8 cellular contexts compared by ENCODE assay signal in genomic region chr19:51365211-51366049, GRCh38. TPM values are rescaled to one million over a fixed set of nuclear protein-coding genes. Genes with fewer than 3 reads are reported as not detected.
A peak's percentile ranks its signal among the peaks of the same experiment; 100 is the strongest.
DNase-seq lines count a peak whose midpoint lies in the region; ATAC-seq, FAIRE-seq and TF ChIP-seq lines count a peak whose summit lies in the region.

No MANE protein-coding gene starts in this region.

- H3K27ac Mint-ChIP-seq in immature natural killer cell, result peak overlapping the region; percentile 94 to 100 (median 100)

- POLR2A ChIA-PET in GM12878 (lab: Charles Lee), result interaction anchor here (0.6 to 2.5 kb wide), 8 partner anchors 9 to 339 kb away, joined by 3 to 26 read pairs (median 3); no protein-coding TSS in a partner anchor

- BruUV-seq in GM12878 (replicated peaks; lab: Mats Ljungman, UMichigan), result TSS peak; percentile 92

- DNase-seq in G401 (ENCODE audit: low spot score), result peak; percentile 36
- DNase-seq in NAMALWA (ENCODE audit: low spot score), result peak; percentile 71
- no peak for DNase-seq in GM12878 (ENCODE audit: low read depth, low spot score)
- DNase-seq in immature natural killer cell, result peak in 1 of 3 donors; percentile 32
- peak; percentile 66 for DNase-seq in small intestine
- DNase-seq in iPS-NIHi7 (ENCODE audit: extremely low spot score), result no peak
- no peak for DNase-seq in NCI-H1694 treated with DMSO at 0.1 percent for 48 hours (lab: John Stamatoyannopoulos, UW)

- no peaks in the 10 kb centered on the region for H3K9me3 ChIP-seq in GM12878 (replicated peaks; ENCODE audit: control insufficient read depth, insufficient read depth, low read length)
- no peaks in the 10 kb centered on the region for H3K9me3 ChIP-seq in small intestine (ENCODE audit: control insufficient read depth, low read depth)

- peak in 1 of 3 experiments; percentile 9; a peak in 1 of 6 replicates for TF ChIP-seq CTCF in GM12878 (IDR thresholded peaks at IDR 0.05 in 2 of 3, conservative IDR thresholded peaks at IDR 0.05 in 1 of 3; ENCODE audit: control insufficient read depth in 2 of 3, extremely low read depth in 1 of 3, insufficient read depth in 1 of 3, low read depth in 3 of 3, low read length in 3 of 3)

- peak overlapping the region; percentile 76 for H2AFZ ChIP-seq in GM12878 (ENCODE audit: control insufficient read depth, low read depth, low read length)

- H3K4me1 Mint-ChIP-seq in immature natural killer cell, result peaks cover 42 to 67% of the 10 kb centered on the region in 2 donors

- H3K27me3 Mint-ChIP-seq in immature natural killer cell (ENCODE audit: low read depth in 3 of 3), result peaks cover 21 to 34% (median 23%) of the 10 kb centered on the region in 3 donors

- RAD21 ChIA-PET in GM12878 (lab: Charles Lee; ENCODE audit: unreplicated experiment), result interaction anchor here (0.8 to 2.2 kb wide), 4 partner anchors 12 to 52 kb away, joined by 3 to 23 read pairs (median 4); partner anchors contain the start of gene SIGLEC10

- no peak for TF ChIP-seq EP300 in GM12878 (IDR thresholded peaks at IDR 0.05; ENCODE audit: borderline replicate concordance in 1 of 2, control insufficient read depth in 1 of 2, low read depth in 2 of 2, low read length in 2 of 2)

- FAIRE-seq in GM12878 (lab: Jason Lieb, UNC) (peak; percentile 84), small intestine (lab: Jason Lieb, UNC) (no peak)

- H3K4me2 ChIP-seq in GM12878 (ENCODE audit: control insufficient read depth, insufficient read depth), result peak overlapping the region; percentile 94

- SMC1A ChIA-PET in GM12878 (lab: Charles Lee; ENCODE audit: uncharacterized antibody, unreplicated experiment), result interaction anchor here (0.9 to 1.4 kb wide), 5 partner anchors 13 to 42 kb away, joined by 3 to 9 read pairs (median 4); no protein-coding TSS in a partner anchor

- peak overlapping the region; percentile 92 for H3K9ac ChIP-seq in GM12878 (ENCODE audit: control insufficient read depth, insufficient read depth, low read length)

- no peak for TF ChIP-seq POLR2A in GM12878 (IDR thresholded peaks at IDR 0.05; ENCODE audit: low read depth, low read length)

- H3K4me1 ChIP-seq in GM12878 (ENCODE audit: control insufficient read depth, insufficient read depth, low read length) (peaks cover 9% of the 10 kb centered on the region), small intestine (ENCODE audit: control insufficient read depth in 2 of 2, insufficient read depth in 1 of 2, low read depth in 1 of 2, low read length in 1 of 2) (peaks cover 0 to 3% of the 10 kb centered on the region in 2 donors)

- 37% methylated on average over 12 of the region's 12 CpGs for WGBS in GM12878 (ENCODE audit: insufficient coverage, insufficient replicate concordance, low lambda C conversion rate, missing lambda C conversion rate)
- WGBS in small intestine, 3 donors, result 8 to 16% (median 11%) methylated on average over 12 of the region's 12 CpGs

- ATAC-seq in GM12878 (peak; percentile 8), GM21515 (IDR thresholded peaks at IDR 0.05; ENCODE audit: unreplicated experiment) (no peak)

- no peaks in the 10 kb centered on the region for H3K9me3 Mint-ChIP-seq in immature natural killer cell

- intact Hi-C loops in GM12878 (cut with micrococcal nuclease; ENCODE audit: unreplicated experiment), result loop anchor here (2.0 kb wide), 1 partner anchor 27 kb away; no protein-coding TSS in a partner anchor

- H3K36me3 ChIP-seq in GM12878 (ENCODE audit: control insufficient read depth in 2 of 2, insufficient read depth in 2 of 2, low read length in 1 of 2), result no peaks in the 10 kb centered on the region
- H3K36me3 ChIP-seq in small intestine (ENCODE audit: control insufficient read depth in 2 of 2, insufficient read depth in 2 of 2, low read length in 2 of 2), result no peaks in the 10 kb centered on the region

- peak overlapping the region; percentile 92 for H3K27ac ChIP-seq in GM12878 (ENCODE audit: control insufficient read depth, insufficient read depth)
- H3K27ac ChIP-seq in small intestine (ENCODE audit: low read depth in 1 of 2, low read length in 1 of 2), result peak overlapping the region; percentile 94 to 97

- H3K27me3 ChIP-seq in GM12878 (replicated peaks in 1 of 2; ENCODE audit: control insufficient read depth in 2 of 2, insufficient read depth in 2 of 2, low read length in 1 of 2) (no peaks in the 10 kb centered on the region), small intestine (ENCODE audit: control insufficient read depth in 2 of 2, insufficient read depth in 2 of 2, low read length in 2 of 2) (no peaks in the 10 kb centered on the region)

- H3K4me3 Mint-ChIP-seq in immature natural killer cell, result peak overlapping the region; percentile 94 to 100 (median 98)

- H4K20me1 ChIP-seq in GM12878 (ENCODE audit: control insufficient read depth, insufficient read depth), result no peaks in the 10 kb centered on the region

- peaks cover 18% of the 10 kb centered on the region for H3K79me2 ChIP-seq in GM12878 (ENCODE audit: control insufficient read depth, insufficient read depth, low read length)

- in situ Hi-C loops in G401 (cut with HindIII; ENCODE audit: low sequenced_read_pairs) (no loop called here), GM12878 (cut with MboI) (loop anchor here (10.0 to 25.0 kb wide), 2 partner anchors 551 to 1028 kb away; partner anchors contain the start of gene KCNC3)

- H3K36me3 Mint-ChIP-seq in immature natural killer cell, result peaks cover 5 to 9% (median 5%) of the 10 kb centered on the region in 3 donors

- no peak for TF ChIP-seq RAD21 in GM12878 (IDR thresholded peaks at IDR 0.05; ENCODE audit: insufficient read depth, low read depth, low read length)

- CTCF ChIA-PET in GM12878 (lab: Yijun Ruan, JAX), result interaction anchor here (0.5 to 1.6 kb wide), 10 partner anchors 9 to 72 kb away, joined by 3 to 15 read pairs (median 5); no protein-coding TSS in a partner anchor

- peak overlapping the region; percentile 85 for H3K4me3 ChIP-seq in GM12878
- peak overlapping the region; percentile 63 to 81 for H3K4me3 ChIP-seq in small intestine (ENCODE audit: low read depth in 1 of 2, low read length in 2 of 2)

RNA-seq across cellular contexts. Expression of gene ETFB, which starts 0.8 kb away (rescaled TPM):
- total RNA-seq in G401 (2014; rRNA removed; shearing (Covaris generic)), result 122 and 148 TPM in 2 replicates
- 14.3 and 15.7 TPM in 2 replicates for total RNA-seq in GM12878 (2013; cell fraction: nucleolus; rRNA removed)
- total RNA-seq in GM12878 (2014; rRNA removed) (75.9 and 82.7 TPM in 2 replicates), GM12878 (2014; rRNA removed; fragmentation: Illumina TruSeq; extraction: Trizol) (77.3 and 92.8 TPM in 2 replicates), GM12878 (2021) (129 and 133 TPM in 2 replicates)
- polyA plus RNA-seq in GM12878 (2011; ENCODE audit: low read depth), result 92.6 TPM
- polyA plus RNA-seq in GM12878 (2011; rRNA removed) (35.9 and 66.3 TPM in 2 replicates), GM12878 (2014; fragmentation: Illumina TruSeq; extraction: Trizol) (5.2 and 33.4 TPM in 2 replicates), GM12878 (2014; fragmentation: Nextera tagmentation; extraction: Ambion mirVana) (10 to 100 TPM; 15.1 to 50.1 TPM), GM12878 (2014; rRNA removed) (108 and 126 TPM in 2 replicates), GM12878 (2016; fragmentation: Nextera tagmentation; extraction: Ambion mirVana) (100 to 1,000 TPM; 142 to 166 TPM), immature natural killer cell (10 to 100 TPM; 49.9 to 74.4 (median 69.3) TPM), small intestine (100 to 1,000 TPM; 232 to 412 (median 265) TPM)
- 97.5 and 127 TPM in 2 replicates for polyA plus RNA-seq in GM12878 (2011; cell fraction: cytosol; rRNA removed)
- 43.2 and 57.3 TPM in 2 replicates for polyA plus RNA-seq in GM12878 (2011; cell fraction: nucleus; rRNA removed)
- 92.2 and 103 TPM in 2 replicates for polyA plus RNA-seq in GM12878 (2012)
- 27.8 and 37.6 TPM in 2 replicates for polyA minus RNA-seq in GM12878 (2011; rRNA and poly(A)+ RNA removed)
- 15.0 and 20.3 TPM in 2 replicates for polyA minus RNA-seq in GM12878 (2011; cell fraction: cytosol; rRNA and poly(A)+ RNA removed)
- 7.1 and 11.8 TPM in 2 replicates for polyA minus RNA-seq in GM12878 (2011; cell fraction: nucleus; rRNA and poly(A)+ RNA removed)

RNA-seq across cellular contexts. Expression of gene CLDND2, which starts 3.4 kb away (rescaled TPM):
- not detected in 2 replicates for total RNA-seq in G401 (2014; rRNA removed; shearing (Covaris generic))
- 1.2 and 1.3 TPM in 2 replicates for total RNA-seq in GM12878 (2013; cell fraction: nucleolus; rRNA removed)
- 0.38 and 0.62 TPM in 2 replicates for total RNA-seq in GM12878 (2014; rRNA removed)
- 0.28 and 0.45 TPM in 2 replicates for total RNA-seq in GM12878 (2014; rRNA removed; fragmentation: Illumina TruSeq; extraction: Trizol)
- 0.90 and 3.3 TPM in 2 replicates for total RNA-seq in GM12878 (2021)
- not detected for polyA plus RNA-seq in GM12878 (2011; ENCODE audit: low read depth)
- 1.4 and 1.8 TPM in 2 replicates for polyA plus RNA-seq in GM12878 (2011; rRNA removed)
- 0.13 and 0.33 TPM in 2 replicates for polyA plus RNA-seq in GM12878 (2011; cell fraction: cytosol; rRNA removed)
- polyA plus RNA-seq in GM12878 (2011; cell fraction: nucleus; rRNA removed), result 0.85 and 1.8 TPM in 2 replicates
- 1.2 and 1.7 TPM in 2 replicates for polyA plus RNA-seq in GM12878 (2012)
- not detected in 2 replicates for polyA plus RNA-seq in GM12878 (2014; fragmentation: Illumina TruSeq; extraction: Trizol)
- 1 to 10 TPM; 1.2 to 3.2 TPM for polyA plus RNA-seq in GM12878 (2014; fragmentation: Nextera tagmentation; extraction: Ambion mirVana)
- 0.24 and 0.67 TPM in 2 replicates for polyA plus RNA-seq in GM12878 (2014; rRNA removed)
- polyA plus RNA-seq in GM12878 (2016; fragmentation: Nextera tagmentation; extraction: Ambion mirVana), result 1 to 10 TPM; 3.2 to 7.1 TPM
- 0.37 TPM in 1 of 2 replicates, not detected in the other for polyA minus RNA-seq in GM12878 (2011; rRNA and poly(A)+ RNA removed)
- not detected in 2 replicates for polyA minus RNA-seq in GM12878 (2011; cell fraction: cytosol; rRNA and poly(A)+ RNA removed)
- polyA minus RNA-seq in GM12878 (2011; cell fraction: nucleus; rRNA and poly(A)+ RNA removed), result not detected in 2 replicates
- under 1 TPM in 1 of 3 donors, not detected in 2; 0.83 TPM for polyA plus RNA-seq in immature natural killer cell
- 1 to 10 TPM in 1 of 3 donors, under 1 TPM in 1, not detected in 1; 0.25 to 4.1 TPM for polyA plus RNA-seq in small intestine

RNA-seq across cellular contexts. Expression of gene NKG7, which starts 7.0 kb away (rescaled TPM):
- total RNA-seq in G401 (2014; rRNA removed; shearing (Covaris generic)), result not detected in 2 replicates
- total RNA-seq in GM12878 (2013; cell fraction: nucleolus; rRNA removed), result 9.1 and 11.9 TPM in 2 replicates
- 16.2 and 17.1 TPM in 2 replicates for total RNA-seq in GM12878 (2014; rRNA removed)
- total RNA-seq in GM12878 (2014; rRNA removed; fragmentation: Illumina TruSeq; extraction: Trizol), result 10.0 and 11.3 TPM in 2 replicates
- total RNA-seq in GM12878 (2021), result 21.0 and 23.1 TPM in 2 replicates
- 14.2 TPM for polyA plus RNA-seq in GM12878 (2011; ENCODE audit: low read depth)
- 5.2 and 14.4 TPM in 2 replicates for polyA plus RNA-seq in GM12878 (2011; rRNA removed)
- 35.2 and 42.2 TPM in 2 replicates for polyA plus RNA-seq in GM12878 (2011; cell fraction: cytosol; rRNA removed)
- 16.2 and 16.7 TPM in 2 replicates for polyA plus RNA-seq in GM12878 (2011; cell fraction: nucleus; rRNA removed)
- 16.0 and 18.5 TPM in 2 replicates for polyA plus RNA-seq in GM12878 (2012)
- 5.0 and 15.7 TPM in 2 replicates for polyA plus RNA-seq in GM12878 (2014; fragmentation: Illumina TruSeq; extraction: Trizol)
- polyA plus RNA-seq in GM12878 (2014; fragmentation: Nextera tagmentation; extraction: Ambion mirVana), result 10 to 100 TPM; 35.1 to 48.7 TPM
- 27.3 and 29.5 TPM in 2 replicates for polyA plus RNA-seq in GM12878 (2014; rRNA removed)
- polyA plus RNA-seq in GM12878 (2016; fragmentation: Nextera tagmentation; extraction: Ambion mirVana), result 10 to 100 TPM; 21.5 to 24.7 TPM
- 11.3 and 26.5 TPM in 2 replicates for polyA minus RNA-seq in GM12878 (2011; rRNA and poly(A)+ RNA removed)
- 6.7 and 9.8 TPM in 2 replicates for polyA minus RNA-seq in GM12878 (2011; cell fraction: cytosol; rRNA and poly(A)+ RNA removed)
- polyA minus RNA-seq in GM12878 (2011; cell fraction: nucleus; rRNA and poly(A)+ RNA removed), result 7.6 and 10.2 TPM in 2 replicates
- polyA plus RNA-seq in immature natural killer cell, result 1,000 to 10,000 TPM; 7,925 to 8,923 (median 8,385) TPM
- polyA plus RNA-seq in small intestine, result 1 to 10 TPM; 3.6 to 6.2 (median 4.7) TPM

RNA-seq across cellular contexts. Expression of gene LIM2, which starts 22.3 kb away (rescaled TPM):
- not detected in 2 replicates for total RNA-seq in G401 (2014; rRNA removed; shearing (Covaris generic))
- not detected in 2 replicates for total RNA-seq in GM12878 (2013; cell fraction: nucleolus; rRNA removed)
- total RNA-seq in GM12878 (2014; rRNA removed), result not detected in 2 replicates
- total RNA-seq in GM12878 (2014; rRNA removed; fragmentation: Illumina TruSeq; extraction: Trizol), result not detected in 2 replicates
- not detected in 2 replicates for total RNA-seq in GM12878 (2021)
- polyA plus RNA-seq in GM12878 (2011; ENCODE audit: low read depth), result not detected
- polyA plus RNA-seq in GM12878 (2011; rRNA removed), result not detected in 2 replicates
- polyA plus RNA-seq in GM12878 (2011; cell fraction: cytosol; rRNA removed), result not detected in 2 replicates
- not detected in 2 replicates for polyA plus RNA-seq in GM12878 (2011; cell fraction: nucleus; rRNA removed)
- not detected in 2 replicates for polyA plus RNA-seq in GM12878 (2012)
- not detected in 2 replicates for polyA plus RNA-seq in GM12878 (2014; fragmentation: Illumina TruSeq; extraction: Trizol)
- not detected for polyA plus RNA-seq in GM12878 (2014; fragmentation: Nextera tagmentation; extraction: Ambion mirVana)
- not detected in 2 replicates for polyA plus RNA-seq in GM12878 (2014; rRNA removed)
- not detected for polyA plus RNA-seq in GM12878 (2016; fragmentation: Nextera tagmentation; extraction: Ambion mirVana)
- not detected in 2 replicates for polyA minus RNA-seq in GM12878 (2011; rRNA and poly(A)+ RNA removed)
- not detected in 2 replicates for polyA minus RNA-seq in GM12878 (2011; cell fraction: cytosol; rRNA and poly(A)+ RNA removed)
- not detected in 2 replicates for polyA minus RNA-seq in GM12878 (2011; cell fraction: nucleus; rRNA and poly(A)+ RNA removed)
- 10 to 100 TPM; 19.2 to 40.0 (median 37.9) TPM for polyA plus RNA-seq in immature natural killer cell
- polyA plus RNA-seq in small intestine, result not detected

RNA-seq across cellular contexts. Expression of gene VSIG10L, which starts 23.5 kb away (rescaled TPM):
- 9.3 and 9.5 TPM in 2 replicates for total RNA-seq in G401 (2014; rRNA removed; shearing (Covaris generic))
- total RNA-seq in GM12878 (2013; cell fraction: nucleolus; rRNA removed), result 1.1 and 1.5 TPM in 2 replicates
- total RNA-seq in GM12878 (2014; rRNA removed) (0.16 and 0.23 TPM in 2 replicates), GM12878 (2014; rRNA removed; fragmentation: Illumina TruSeq; extraction: Trizol) (0.18 and 0.27 TPM in 2 replicates), GM12878 (2021) (0.64 and 0.77 TPM in 2 replicates)
- 0.55 TPM for polyA plus RNA-seq in GM12878 (2011; ENCODE audit: low read depth)
- polyA plus RNA-seq in GM12878 (2011; rRNA removed) (0.62 and 0.80 TPM in 2 replicates), GM12878 (2014; fragmentation: Illumina TruSeq; extraction: Trizol) (0.59 and 0.62 TPM in 2 replicates), GM12878 (2014; fragmentation: Nextera tagmentation; extraction: Ambion mirVana) (under 1 TPM; 0.09 to 0.11 TPM), GM12878 (2014; rRNA removed) (0.47 and 0.67 TPM in 2 replicates), GM12878 (2016; fragmentation: Nextera tagmentation; extraction: Ambion mirVana) (under 1 TPM; 0.40 to 0.93 TPM), immature natural killer cell (under 1 TPM in 1 of 3 donors, not detected in 2; 0.38 TPM), small intestine (1 to 10 TPM; 1.4 to 6.0 (median 2.2) TPM)
- polyA plus RNA-seq in GM12878 (2011; cell fraction: cytosol; rRNA removed), result 0.59 and 0.96 TPM in 2 replicates
- polyA plus RNA-seq in GM12878 (2011; cell fraction: nucleus; rRNA removed), result 1.4 and 2.0 TPM in 2 replicates
- 0.93 and 1.2 TPM in 2 replicates for polyA plus RNA-seq in GM12878 (2012)
- polyA minus RNA-seq in GM12878 (2011; rRNA and poly(A)+ RNA removed), result 0.07 and 0.46 TPM in 2 replicates
- not detected in 2 replicates for polyA minus RNA-seq in GM12878 (2011; cell fraction: cytosol; rRNA and poly(A)+ RNA removed)
- polyA minus RNA-seq in GM12878 (2011; cell fraction: nucleus; rRNA and poly(A)+ RNA removed), result 0.12 and 0.48 TPM in 2 replicates

Comparison
In these comparisons a context has a peak if more than half of its experiments do, and no peak if none do; other contexts are left out.
1. DNase-seq: peak in G401 (single experiment), NAMALWA (single experiment) and small intestine (single experiment); none in GM12878 (single experiment), iPS-NIHi7 (single experiment) and NCI-H1694 treated with DMSO at 0.1 percent for 48 hours (single experiment).
2. RNA of gene NKG7, which starts 7.0 kb away (polyA plus RNA-seq): 7,925 to 8,923 TPM in immature natural killer cell; 5.0 to 48.7 TPM in GM12878 and 3.6 to 6.2 TPM in small intestine; every median in the first group is over 100 times any median in the second.